Comparison of ENCODE assay signal across 8 cellular contexts in genomic region chr5:114362197-114362976, GRCh38. TPM values are rescaled to one million over a fixed set of nuclear protein-coding genes. Genes with fewer than 3 reads are reported as not detected.
DNase-seq lines count a peak whose midpoint lies in the region; ATAC-seq, FAIRE-seq and TF ChIP-seq lines count a peak whose summit lies in the region.

No MANE protein-coding gene starts in this region.

- H3K27ac ChIP-seq in mammary epithelial cell (ENCODE audit: insufficient read depth, low read depth, low read length) (no peak overlapping the region), HepG2 (ENCODE audit: extremely low read length, insufficient read depth, low read length) (no peak overlapping the region)

- no CpG with 5 or more reads among the region's 87 CpGs for WGBS in mammary epithelial cell (ENCODE audit: low coverage, missing lambda C conversion rate)
- 48% methylated on average over 12 of the region's 87 CpGs for WGBS in HepG2 (ENCODE audit: low lambda C conversion rate)

- H3K9me3 ChIP-seq in BE2C (no peaks in the 10 kb centered on the region), mammary epithelial cell (replicated peaks; ENCODE audit: insufficient read depth, low read length) (no peaks in the 10 kb centered on the region), HepG2 (ENCODE audit: low read length) (no peaks in the 10 kb centered on the region)

- H3K9ac ChIP-seq in mammary epithelial cell (ENCODE audit: insufficient read depth, low read length) (no peak overlapping the region), HepG2 (ENCODE audit: insufficient read depth, low read depth, low read length) (no peak overlapping the region)

- dilution Hi-C loops in mammary epithelial cell (cut with HindIII; ENCODE audit: low sequenced_read_pairs) = no loop called here

- POLR2A ChIA-PET in HepG2 (lab: Yijun Ruan, JAX) = no interaction called here

- peak overlapping the region; percentile 51 for H3K4me3 ChIP-seq in BE2C (ENCODE audit: low read depth, low read length)
- peak overlapping the region in 2 of 3 experiments; percentile 11 to 22 for H3K4me3 ChIP-seq in mammary epithelial cell (replicated peaks in 1 of 3; ENCODE audit: insufficient read depth in 1 of 3, low read depth in 2 of 3, low read length in 3 of 3)
- H3K4me3 ChIP-seq in HepG2 (replicated peaks in 1 of 3; ENCODE audit: insufficient read depth in 1 of 3, low read depth in 2 of 3, low read length in 3 of 3) = peak overlapping the region in 1 of 3 experiments; percentile 46; a peak in 2 of 6 replicates

- intact Hi-C loops in mammary epithelial cell (cut with micrococcal nuclease) (loop anchor here (5.0 kb wide), 1 partner anchor 705 kb away; no protein-coding TSS in a partner anchor), HepG2 (cut with micrococcal nuclease; ENCODE audit: unreplicated experiment) (no loop called here)

- TF ChIP-seq EP300 in HepG2 (IDR thresholded peaks at IDR 0.05; ENCODE audit: low read depth in 2 of 2, low read length in 2 of 2) = no peak
- TF ChIP-seq EP300 in HepG2 (CRISPR knock-in tag; IDR thresholded peaks at IDR 0.05; ENCODE audit: borderline replicate concordance) = no peak

- in situ Hi-C loops in mammary epithelial cell (cut with MboI; ENCODE audit: low sequenced_read_pairs in 2 of 2) (no loop called here), HepG2 (cut with HindIII; ENCODE audit: extremely low pct_ligation_motif_present, low pct_unique_long_range_greater_than_20kb) (no loop called here)

- DNase-seq in BE2C (no peak), mammary epithelial cell (peak; percentile 1), HepG2 (ENCODE audit: low spot score) (no peak), urothelium cell line (ENCODE audit: low spot score) (peak; percentile 13), DMS79 (lab: John Stamatoyannopoulos, UW) (no peak)

- H3K27me3 ChIP-seq in BE2C (peaks cover 71% of the 10 kb centered on the region), mammary epithelial cell (ENCODE audit: insufficient read depth, low read length) (peaks cover 37% of the 10 kb centered on the region), HepG2 (ENCODE audit: control insufficient read depth in 1 of 2, insufficient read depth in 2 of 2, low read length in 2 of 2) (peaks cover 2 to 13% of the 10 kb centered on the region in 2 experiments; a peak in 3 of 5 replicates)

- ATAC-seq in GM19035 (IDR thresholded peaks at IDR 0.05; ENCODE audit: unreplicated experiment) (peak; percentile 28), HG03460 (IDR thresholded peaks at IDR 0.05; ENCODE audit: unreplicated experiment) (peak; percentile 22), HepG2 (peak; percentile 38), HG03571 (IDR thresholded peaks at IDR 0.05; ENCODE audit: unreplicated experiment) (no peak)

- TF ChIP-seq CTCF in BE2C (IDR thresholded peaks at IDR 0.05; ENCODE audit: low read depth, low read length) (no peak), mammary epithelial cell (conservative IDR thresholded peaks at IDR 0.05 in 1 of 2, IDR thresholded peaks at IDR 0.05 in 1 of 2; ENCODE audit: extremely low read depth in 1 of 2, insufficient read depth in 1 of 2, low read depth in 1 of 2, low read length in 2 of 2) (no peak), HepG2 (CRISPR knock-in tag; IDR thresholded peaks at IDR 0.05) (no peak)

- peaks cover 3% of the 10 kb centered on the region for H4K20me1 ChIP-seq in mammary epithelial cell (ENCODE audit: insufficient read depth, low read length)
- H4K20me1 ChIP-seq in HepG2 (ENCODE audit: insufficient read depth, low read length) = no peaks in the 10 kb centered on the region

- H2AFZ ChIP-seq in mammary epithelial cell (ENCODE audit: low read depth, low read length) (peak overlapping the region; percentile 33), HepG2 (ENCODE audit: low read length) (no peak overlapping the region)

- no peak for FAIRE-seq in HepG2 (lab: Jason Lieb, UNC)
- no peak for FAIRE-seq in urothelium cell line (lab: Jason Lieb, UNC)

- no peak for TF ChIP-seq POLR2A in HepG2 (IDR thresholded peaks at IDR 0.05; ENCODE audit: insufficient read depth in 1 of 2, low read depth in 2 of 2, low read length in 2 of 2)

- H3K79me2 ChIP-seq in mammary epithelial cell (ENCODE audit: insufficient read depth, low read length) (no peaks in the 10 kb centered on the region), HepG2 (ENCODE audit: insufficient read depth, low read length) (no peaks in the 10 kb centered on the region)

- H3K4me1 ChIP-seq in BE2C (no peaks in the 10 kb centered on the region), mammary epithelial cell (ENCODE audit: insufficient read depth, low read length) (peaks cover 6% of the 10 kb centered on the region), HepG2 (ENCODE audit: insufficient read depth, low read length) (no peaks in the 10 kb centered on the region)

- TF ChIP-seq RAD21 in HepG2 (CRISPR knock-in tag; IDR thresholded peaks at IDR 0.05) = no peak

- no peaks in the 10 kb centered on the region for H3K36me3 ChIP-seq in BE2C
- H3K36me3 ChIP-seq in mammary epithelial cell (ENCODE audit: insufficient read depth, low read length) = no peaks in the 10 kb centered on the region
- H3K36me3 ChIP-seq in HepG2 (replicated peaks in 1 of 2; ENCODE audit: control insufficient read depth in 1 of 2, insufficient read depth in 2 of 2, low read length in 2 of 2) = no peaks in the 10 kb centered on the region

- CTCF ChIA-PET in mammary epithelial cell (lab: Charles Lee; ENCODE audit: low non-redundant PET) = no interaction called here
- CTCF ChIA-PET in HepG2 (lab: Yijun Ruan, JAX; ENCODE audit: low intra/inter-chr PET ratio, low total read pairs) = no interaction called here

- H3K4me2 ChIP-seq in mammary epithelial cell (ENCODE audit: insufficient read depth, low read depth, low read length) (peak overlapping the region; percentile 55), HepG2 (ENCODE audit: low read depth, low read length) (no peak overlapping the region)

- BruUV-seq in mammary epithelial cell (replicated peaks; lab: Mats Ljungman, UMichigan) = no TSS peak
- BruUV-seq in HepG2 (replicated peaks; lab: Mats Ljungman, UMichigan) = no TSS peak

TF ChIP-seq in HepG2, 621 proteins besides CTCF, POLR2A, EP300 and RAD21:
- TF ChIP-seq ZFP90 (CRISPR knock-in tag; IDR thresholded peaks at IDR 0.05; ENCODE audit: borderline replicate concordance) (no peak), POLR2AphosphoS2 (IDR thresholded peaks at IDR 0.05; ENCODE audit: low read depth, low read length) (no peak), NAIF1 (CRISPR knock-in tag; IDR thresholded peaks at IDR 0.05; ENCODE audit: borderline replicate concordance) (no peak), SPEN (CRISPR knock-in tag; IDR thresholded peaks at IDR 0.05; ENCODE audit: low read depth) (no peak), NONO (IDR thresholded peaks at IDR 0.05) (no peak), NONO (CRISPR knock-in tag; conservative IDR thresholded peaks at IDR 0.05) (0 out of 2 replicates have a peak, but pooled peaks have one; percentile 40)

RNA-seq across cellular contexts. Expression of gene KCNN2, which starts 0.5 kb away (rescaled TPM):
- 0.91 TPM for polyA plus RNA-seq in BE2C (2012; ENCODE audit: insufficient read depth, insufficient read length, low read depth)
- total RNA-seq in mammary epithelial cell (not detected), HepG2 (2016; rRNA removed; fragmentation: Illumina TruSeq; extraction: Trizol) (not detected in 2 replicates)
- polyA plus RNA-seq in mammary epithelial cell (not detected), HepG2 (2011; rRNA removed) (not detected in 2 replicates)
- polyA minus RNA-seq in mammary epithelial cell = not detected
- total RNA-seq in HepG2 (2016; cell fraction: cytosol; rRNA removed; fragmentation: Illumina TruSeq; extraction: Trizol; ENCODE audit: low read depth) = 0.18 and 0.20 TPM in 2 replicates
- total RNA-seq in HepG2 (2016; cell fraction: insoluble cytoplasmic fraction; rRNA removed; fragmentation: Illumina TruSeq; extraction: Trizol) = not detected in 2 replicates
- 0.09 TPM in 1 of 2 replicates, not detected in the other for total RNA-seq in HepG2 (2016; cell fraction: membrane; rRNA removed; fragmentation: Illumina TruSeq; extraction: Trizol)
- 0.12 TPM in 1 of 2 replicates, not detected in the other for total RNA-seq in HepG2 (2016; cell fraction: nucleus; rRNA removed; fragmentation: Illumina TruSeq; extraction: Trizol)
- 0.06 TPM in 1 of 2 replicates, not detected in the other for polyA plus RNA-seq in HepG2 (2011; cell fraction: cytosol; rRNA removed)
- 0.07 and 0.11 TPM in 2 replicates for polyA plus RNA-seq in HepG2 (2011; cell fraction: nucleus; rRNA removed)
- not detected in 2 replicates for polyA plus RNA-seq in HepG2 (2012)
- not detected in 2 replicates for polyA plus RNA-seq in HepG2 (2016; cell fraction: cytosol; fragmentation: Illumina TruSeq; extraction: Trizol; ENCODE audit: low read depth)
- polyA plus RNA-seq in HepG2 (2016; cell fraction: insoluble cytoplasmic fraction; fragmentation: Illumina TruSeq; extraction: Trizol; ENCODE audit: low read depth) = not detected in 2 replicates
- polyA plus RNA-seq in HepG2 (2016; cell fraction: membrane; fragmentation: Illumina TruSeq; extraction: Trizol; ENCODE audit: low read depth) = not detected in 2 replicates
- not detected in 2 replicates for polyA plus RNA-seq in HepG2 (2016; cell fraction: nucleus; fragmentation: Illumina TruSeq; extraction: Trizol; ENCODE audit: insufficient read depth, low read depth)
- polyA minus RNA-seq in HepG2 (2011; rRNA and poly(A)+ RNA removed; ENCODE audit: low replicate concordance) = 0.04 and 0.35 TPM in 2 replicates
- polyA minus RNA-seq in HepG2 (2011; cell fraction: cytosol; rRNA and poly(A)+ RNA removed) = not detected in 2 replicates
- not detected in 2 replicates for polyA minus RNA-seq in HepG2 (2011; cell fraction: nucleus; rRNA and poly(A)+ RNA removed)

Comparison
In these comparisons a context has a peak if more than half of its experiments do, and no peak if none do; other contexts are left out.
1. DNase-seq: peak in mammary epithelial cell (single experiment) and urothelium cell line (single experiment); none in BE2C (single experiment), HepG2 (single experiment) and DMS79 (single experiment).